15 cellular contexts compared by ENCODE assay signal in genomic region chr10:10317151-10317550, GRCh38.
DNase-seq lines count a peak whose midpoint lies in the region; ATAC-seq, FAIRE-seq and TF ChIP-seq lines count a peak whose summit lies in the region.
"Had no signal": no experiment of that assay in that cellular context is flagged by ENCODE, and none has a peak within 500 bp of the region (broad histone marks: within the 10 kb centered on the region; RNA-seq: fewer than 3 reads in every experiment).

No MANE protein-coding gene starts in this region.

- DNase-seq in IMR-90 (peak; percentile 26), bronchial epithelial cell (ENCODE audit: low read depth) (peak; percentile 74), fibroblast of mammary gland (ENCODE audit: low read depth) (peak; percentile 27), thyroid gland (no peak), mucosa of gallbladder (ENCODE audit: low spot score) (no peak)
- no peak for DNase-seq in stimulated activated CD4-positive, alpha-beta T cell treated with anti-CD3 and anti-CD28 coated beads, Interleukin-2, amount 100 ng/mL, for 48 hours
- DNase-seq: C1 segment of cervical spinal cord; CD4-positive, alpha-beta memory T cell; COR-L47; DMS153; DND-41; H9 had no signal

- H3K4ac ChIP-seq in IMR-90 (ENCODE audit: low read depth, low read length), result no peak overlapping the region

- H3K9me1 ChIP-seq in IMR-90 (ENCODE audit: insufficient read depth, low read length), result no peaks in the 10 kb centered on the region

- ATAC-seq in IMR-90 (ENCODE audit: low read depth), result no peak
- ATAC-seq: HCT116 had no signal

- H2AK5ac ChIP-seq in IMR-90 (ENCODE audit: low read depth, low read length), result no peak overlapping the region

- no peaks in the 10 kb centered on the region for H4K20me1 ChIP-seq in IMR-90 (ENCODE audit: insufficient read depth, low read length)

- H3K9me3 ChIP-seq in IMR-90 (ENCODE audit: control insufficient read depth, insufficient read depth, low read length), result no peaks in the 10 kb centered on the region
- H3K9me3 ChIP-seq in thyroid gland, result no peaks in the 10 kb centered on the region

- H2BK20ac ChIP-seq in IMR-90 (ENCODE audit: low read depth, low read length), result no peak overlapping the region

- H3K4me1 ChIP-seq in IMR-90 (ENCODE audit: control insufficient read depth, insufficient read depth, low read length) (no peaks in the 10 kb centered on the region), thyroid gland (no peaks in the 10 kb centered on the region)

- no peak overlapping the region for H3K9ac ChIP-seq in IMR-90 (ENCODE audit: low read depth, low read length)

- H3K79me1 ChIP-seq in IMR-90 (ENCODE audit: low read depth in 1 of 2, low read length in 2 of 2), result no peaks in the 10 kb centered on the region

- TF ChIP-seq POLR2A in IMR-90 (IDR thresholded peaks at IDR 0.05; ENCODE audit: low read depth, low read length) (no peak), thyroid gland (IDR thresholded peaks at IDR 0.05) (no peak)

- H3K56ac ChIP-seq in IMR-90 (ENCODE audit: extremely low read depth, insufficient read depth, low read length), result no peak overlapping the region

- TF ChIP-seq CTCF in IMR-90 (conservative IDR thresholded peaks at IDR 0.05; ENCODE audit: low read depth, low read length) (no peak), bronchial epithelial cell (IDR thresholded peaks at IDR 0.05; ENCODE audit: insufficient read depth, low read length, severe bottlenecking) (no peak), fibroblast of mammary gland (conservative IDR thresholded peaks at IDR 0.05; ENCODE audit: control insufficient read depth, insufficient read depth, low read depth, low read length) (no peak), thyroid gland (IDR thresholded peaks at IDR 0.05) (no peak)

- H2AK9ac ChIP-seq in IMR-90 (replicated peaks; ENCODE audit: low read depth, low read length, poor library complexity), result no peak overlapping the region

- H3K36me3 ChIP-seq in IMR-90 (ENCODE audit: control insufficient read depth, insufficient read depth, low read length) (no peaks in the 10 kb centered on the region), bronchial epithelial cell (ENCODE audit: control insufficient read depth, insufficient read depth, low read length) (no peaks in the 10 kb centered on the region), thyroid gland (no peaks in the 10 kb centered on the region)

- no peak overlapping the region for H3K14ac ChIP-seq in IMR-90 (replicated peaks; ENCODE audit: low read depth, low read length)

- H3K27me3 ChIP-seq in IMR-90 (ENCODE audit: control insufficient read depth, insufficient read depth, low read length), result no peaks in the 10 kb centered on the region
- no peaks in the 10 kb centered on the region for H3K27me3 ChIP-seq in bronchial epithelial cell (ENCODE audit: control insufficient read depth, insufficient read depth, low read length)
- no peaks in the 10 kb centered on the region for H3K27me3 ChIP-seq in thyroid gland

- intact Hi-C loops in IMR-90 (cut with micrococcal nuclease) (no loop called here), thyroid gland (cut with DNase I) (no loop called here)

- WGBS in IMR-90 (ENCODE audit: extremely low coverage in 2 of 2, insufficient read length in 1 of 2), 2 experiments, result no CpG with 5 or more reads among the region's 1 CpG
- 92 to 95% methylated on average over 1 of the region's 1 CpG for WGBS in thyroid gland, 2 donors

- no peak overlapping the region for H4K5ac ChIP-seq in IMR-90 (ENCODE audit: low read depth, low read length)

- H3K27ac ChIP-seq in IMR-90 (ENCODE audit: insufficient read depth, low read length) (no peak overlapping the region), thyroid gland (no peak overlapping the region)

- H2BK120ac ChIP-seq in IMR-90 (ENCODE audit: low read depth, low read length), result no peak overlapping the region

- H3K23ac ChIP-seq in IMR-90 (ENCODE audit: low read depth, low read length), result no peak overlapping the region

- no peak for FAIRE-seq in bronchial epithelial cell (lab: Jason Lieb, UNC)
- FAIRE-seq: G401.6, GM12892 had no signal

- H4K91ac ChIP-seq in IMR-90 (ENCODE audit: insufficient read depth, low read depth, low read length), result no peak overlapping the region

- no peak overlapping the region for H2BK5ac ChIP-seq in IMR-90 (ENCODE audit: low read depth, low read length, poor library complexity, severe bottlenecking)

- in situ Hi-C loops in IMR-90 (cut with MboI; ENCODE audit: low sequenced_read_pairs), result no loop called here

- CTCF ChIA-PET in IMR-90 (lab: Yijun Ruan, JAX), result no interaction called here

- no peak overlapping the region for H3K4me2 ChIP-seq in IMR-90 (ENCODE audit: low read depth, low read length)

- no peak overlapping the region for H2AFZ ChIP-seq in IMR-90 (replicated peaks; ENCODE audit: low read length, poor library complexity)

- no peak for TF ChIP-seq RAD21 in IMR-90 (IDR thresholded peaks at IDR 0.05; ENCODE audit: low read length)

- H3K4me3 ChIP-seq in IMR-90 (ENCODE audit: insufficient read depth, low read depth, low read length) (no peak overlapping the region), bronchial epithelial cell (ENCODE audit: low read depth, low read length) (no peak overlapping the region), fibroblast of mammary gland (ENCODE audit: control insufficient read depth, low read depth, low read length) (no peak overlapping the region), thyroid gland (replicated peaks in 1 of 3) (no peak overlapping the region)

- H2BK15ac ChIP-seq in IMR-90 (ENCODE audit: low read depth, low read length), result no peak overlapping the region

- POLR2A ChIA-PET in IMR-90 (lab: Charles Lee; ENCODE audit: unreplicated experiment), result no interaction called here

- BruUV-seq in IMR-90 (replicated peaks; lab: Mats Ljungman, UMichigan), result no TSS peak

- dilution Hi-C loops in IMR-90 (cut with HindIII; ENCODE audit: low sequenced_read_pairs, unreplicated experiment), result no loop called here

- H4K8ac ChIP-seq in IMR-90 (ENCODE audit: low read depth in 2 of 2, low read length in 2 of 2), result no peak overlapping the region

- H3K18ac ChIP-seq in IMR-90 (ENCODE audit: low read depth, low read length), result no peak overlapping the region

TF ChIP-seq in IMR-90, 13 proteins besides CTCF, POLR2A, EP300 and RAD21:
- TF ChIP-seq RCOR1 (IDR thresholded peaks at IDR 0.05; ENCODE audit: insufficient replicate concordance, low read length) (no peak), USF2 (IDR thresholded peaks at IDR 0.05; ENCODE audit: low read depth, low read length) (no peak), ELK1 (IDR thresholded peaks at IDR 0.05; ENCODE audit: borderline replicate concordance, low read depth, low read length) (no peak), RFX5 (IDR thresholded peaks at IDR 0.05; ENCODE audit: low read depth, low read length) (no peak), CEBPB (IDR thresholded peaks at IDR 0.05; ENCODE audit: low read depth, low read length) (no peak), MAFK (IDR thresholded peaks at IDR 0.05; ENCODE audit: low read depth, low read length) (no peak), SMC3 (IDR thresholded peaks at IDR 0.05; ENCODE audit: low read depth, low read length) (no peak), MAZ (IDR thresholded peaks at IDR 0.05; ENCODE audit: borderline replicate concordance, low read depth, low read length) (no peak), NFE2L2 (IDR thresholded peaks at IDR 0.05; ENCODE audit: low read depth, low read length) (no peak), CHD1 (IDR thresholded peaks at IDR 0.05; ENCODE audit: low read depth, low read length) (no peak), BHLHE40 (IDR thresholded peaks at IDR 0.05; ENCODE audit: low read depth, low read length) (no peak), FOS (IDR thresholded peaks at IDR 0.05; ENCODE audit: low read depth, low read length) (no peak), MXI1 (IDR thresholded peaks at IDR 0.05; ENCODE audit: borderline replicate concordance, low read depth, low read length) (no peak)

Comparison
In these comparisons a context has a peak if more than half of its experiments do, and no peak if none do; other contexts are left out.
1. DNase-seq: peak in IMR-90 (single experiment), bronchial epithelial cell (single experiment) and fibroblast of mammary gland (single experiment); none in thyroid gland (0 of 2), stimulated activated CD4-positive, alpha-beta T cell treated with anti-CD3 and anti-CD28 coated beads, Interleukin-2, amount 100 ng/mL, for 48 hours (0 of 2) and mucosa of gallbladder (single experiment).